26 cellular contexts compared by ENCODE assay signal in the genomic region with DNA sequence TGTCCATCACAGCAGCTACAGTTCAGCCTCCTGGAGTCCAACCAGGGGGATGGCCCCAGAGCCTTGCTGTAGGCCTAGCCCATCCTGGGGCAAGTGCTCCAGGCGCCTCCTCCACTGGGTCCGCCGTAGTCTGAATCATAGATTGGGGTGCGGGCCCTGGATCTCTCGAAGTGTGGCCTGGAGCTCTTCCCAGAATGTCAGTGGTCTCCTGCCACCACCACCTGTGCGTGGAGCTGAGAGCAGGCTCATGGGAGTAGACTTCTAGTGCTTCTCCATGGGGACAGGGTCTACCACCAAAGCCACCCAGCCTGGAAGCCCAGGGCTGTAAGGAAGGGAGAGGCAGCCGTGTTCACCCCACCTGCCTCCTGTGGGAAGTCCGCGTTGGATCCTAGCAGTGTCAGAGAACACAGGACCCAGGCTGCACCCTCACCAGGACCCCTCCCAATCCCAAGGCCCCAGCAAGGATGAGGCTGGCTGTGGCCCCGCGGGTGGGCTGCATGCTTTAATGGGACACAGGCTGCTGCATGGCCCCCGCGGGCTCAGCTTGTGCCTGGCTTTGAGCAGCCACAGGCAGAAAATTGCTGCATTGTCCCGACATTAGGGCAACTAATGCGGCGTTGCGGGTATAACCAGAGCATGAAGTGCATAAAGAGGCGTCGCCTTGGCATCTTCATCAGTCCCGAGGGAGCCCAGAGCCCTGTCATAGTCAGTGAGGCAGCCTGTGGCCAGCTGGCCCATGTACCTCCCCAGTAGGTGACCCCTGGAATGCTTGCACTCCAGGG. TPM values are rescaled to one million over a fixed set of nuclear protein-coding genes. Genes with fewer than 3 reads are reported as not detected.
"Had no signal": no experiment of that assay in that cellular context is flagged by ENCODE, and none has a peak within 500 bp of the region (broad histone marks: within the 10 kb centered on the region; RNA-seq: fewer than 3 reads in every experiment).

No MANE protein-coding gene starts in this region.

- DNase-seq: activated CD4-positive, alpha-beta memory T cell treated with anti-CD3 and anti-CD28 coated beads, Interleukin-2, amount 10 ng/mL, durations not matched to agents 7 days and 5 days; activated CD4-positive, alpha-beta T cell treated with anti-CD3 and anti-CD28 coated beads for 36 hours; activated CD8-positive, alpha-beta memory T cell treated with anti-CD3 and anti-CD28 coated beads, Interleukin-2, amount 50 U/mL, for 48 hours; activated gamma-delta T cell treated with Interleukin-2 at 50 U/mL for 16 hours; activated T-cell treated with anti-CD3 and anti-CD28 coated beads, Interleukin-2, amount 50 U/mL, for 72 hours; amniotic stem cell; body of pancreas; central memory CD4-positive, alpha-beta T cell; cortex of kidney; effector memory CD4-positive, alpha-beta T cell; foreskin melanocyte; mucosa of descending colon; naive thymus-derived CD4-positive, alpha-beta T cell; stimulated activated CD4-positive, alpha-beta T cell treated with anti-CD3 and anti-CD28 coated beads, Interleukin-15, amount 100 ng/mL, for 24 hours; stimulated activated CD4-positive, alpha-beta T cell treated with anti-CD3 and anti-CD28 coated beads, Interleukin-4, amount 100 ng/mL, for 1 hour; stimulated activated naive B cell treated with anti-CD40 and anti-IgM and Interleukin-4, amounts not matched to agents 10 μg/mL and 1 μg/mL and 100 μg/mL, for 72 hours; thyroid gland; uterus; WERI-Rb-1 had no signal

- H3K9me3 ChIP-seq: body of pancreas, mucosa of descending colon, thyroid gland, uterus had no signal

- H3K4me3 ChIP-seq: body of pancreas, mucosa of descending colon, thyroid gland, uterus had no signal

- H3K36me3 ChIP-seq: thyroid gland, uterus, WERI-Rb-1 had no signal

- H3K27ac ChIP-seq: body of pancreas, epithelial cell of prostate, skin epidermis, thyroid gland, uterus, WERI-Rb-1 had no signal

- ATAC-seq: activated CD4-positive, alpha-beta T cell treated with anti-CD3 and anti-CD28 coated beads for 36 hours; activated T-cell treated with anti-CD3 and anti-CD28 coated beads, Interleukin-2, amount 50 U/mL, for 72 hours; body of pancreas; left lobe of liver; mucosa of descending colon; naive thymus-derived CD4-positive, alpha-beta T cell; right cardiac atrium; stimulated activated naive B cell treated with anti-CD40 and anti-IgM and Interleukin-4, amounts not matched to agents 10 μg/mL and 1 μg/mL and 100 μg/mL, for 72 hours had no signal

RNA-seq across cellular contexts. Expression of gene HES3, which starts 0.7 kb away (rescaled TPM):
- total RNA-seq: activated CD4-positive, alpha-beta memory T cell treated with anti-CD3 and anti-CD28 coated beads, Interleukin-2, amount 10 ng/mL, durations not matched to agents 7 days and 5 days; activated CD4-positive, alpha-beta T cell treated with anti-CD3 and anti-CD28 coated beads for 36 hours; activated T-cell treated with anti-CD3 and anti-CD28 coated beads, Interleukin-2, amount 50 U/mL, for 72 hours; body of pancreas; fibroblast of lung; left lobe of liver; mucosa of descending colon; naive thymus-derived CD4-positive, alpha-beta T cell; progenitor cell of endocrine pancreas; right cardiac atrium; T-helper 1 cell treated with Interleukin-12 subunit alpha and Interleukin-12 subunit beta and Interleukin-4 antibody, amounts not matched to agents 30 ng/mL and 1 ng/mL, for 36 hours; thyroid gland; uterus had no signal
- polyA plus RNA-seq: fibroblast of lung; naive thymus-derived CD4-positive, alpha-beta T cell; right cardiac atrium had no signal

RNA-seq across cellular contexts. Expression of gene GPR153, which starts 17.7 kb away (rescaled TPM):
- polyA plus RNA-seq: naive thymus-derived CD4-positive, alpha-beta T cell had no signal
